In the genomic region with DNA sequence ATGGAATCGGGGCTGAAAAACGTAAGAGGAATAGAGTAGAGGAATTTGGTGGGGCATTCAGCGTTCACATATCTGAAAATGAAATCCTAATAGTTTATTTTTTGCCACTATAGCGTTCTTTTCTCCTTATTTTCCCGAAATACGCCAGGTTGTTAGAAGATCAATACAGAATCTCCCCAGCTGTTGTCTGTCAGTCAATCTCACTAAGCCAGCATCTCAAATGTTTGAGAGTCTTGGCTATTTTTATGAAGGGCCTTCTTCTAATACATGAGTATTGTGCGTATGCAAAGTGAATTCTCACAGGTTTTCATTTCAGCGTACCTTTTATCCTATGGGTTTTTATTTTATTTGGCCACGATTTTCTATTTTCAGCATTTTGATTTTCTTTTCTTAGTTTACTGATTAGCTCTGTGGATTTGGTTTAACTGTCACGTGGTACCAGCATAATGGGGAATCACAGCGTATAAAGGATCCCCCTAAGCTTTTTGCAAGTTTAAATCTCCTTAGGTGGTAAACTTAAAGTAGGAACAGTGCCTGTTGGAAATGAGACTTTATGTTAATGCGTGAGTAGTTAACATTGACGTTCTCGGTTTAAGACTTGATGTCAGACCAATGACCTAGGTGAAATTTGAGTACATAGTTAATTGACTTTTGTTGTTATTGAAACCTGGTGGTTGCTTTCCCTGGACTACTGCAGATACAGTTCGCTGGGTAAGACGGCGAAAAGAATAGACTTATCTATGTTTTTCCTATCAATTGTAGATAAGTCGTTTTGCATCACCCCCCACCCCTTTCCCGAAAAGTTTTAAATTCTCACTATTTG, we compare ENCODE assay signal across 7 cellular contexts. TPM values are rescaled to one million over a fixed set of nuclear protein-coding genes. Genes with fewer than 3 reads are reported as not detected.
DNase-seq lines count a peak whose midpoint lies in the region; ATAC-seq and TF ChIP-seq lines count a peak whose summit lies in the region.

No MANE protein-coding gene starts in this region.

- H3K27me3 ChIP-seq in SK-N-SH (ENCODE audit: insufficient read depth): no peaks in the 10 kb centered on the region

- H3K79me2 ChIP-seq in SK-N-SH (ENCODE audit: insufficient read depth): peaks cover 64% of the 10 kb centered on the region

- ATAC-seq in GM21529 (IDR thresholded peaks at IDR 0.05; ENCODE audit: unreplicated experiment) (no peak), HG03342 (IDR thresholded peaks at IDR 0.05; ENCODE audit: unreplicated experiment) (no peak), HG03025 (IDR thresholded peaks at IDR 0.05; ENCODE audit: low FRiP score, unreplicated experiment) (no peak)

- no peaks in the 10 kb centered on the region for H3F3A ChIP-seq in SK-N-SH (replicated peaks; ENCODE audit: insufficient read depth)

- no peak for DNase-seq in SK-N-SH
- DNase-seq in foreskin fibroblast: peak in 1 of 2 donors; percentile 31
- DNase-seq in retinal pigment epithelial cell (ENCODE audit: low read depth): peak; percentile 23

- H3K4me1 ChIP-seq in HEK293 (ENCODE audit: control insufficient read depth, insufficient read depth, low read length) (no peaks in the 10 kb centered on the region), SK-N-SH (ENCODE audit: control insufficient read depth in 1 of 2, insufficient read depth in 2 of 2, low read depth in 1 of 2, low read length in 1 of 2) (peaks cover 11% of the 10 kb centered on the region in 2 experiments)

- H3K4me3 ChIP-seq in HEK293 (ENCODE audit: low read depth, low read length): peak overlapping the region; percentile 90
- peak overlapping the region; percentile 89 to 100 for H3K4me3 ChIP-seq in SK-N-SH (ENCODE audit: low read depth in 2 of 2, low read length in 1 of 2)
- peak overlapping the region; percentile 96 to 100 for H3K4me3 ChIP-seq in foreskin fibroblast (ENCODE audit: low read depth in 1 of 2, low read length in 2 of 2)
- peak overlapping the region; percentile 99 for H3K4me3 ChIP-seq in retinal pigment epithelial cell (ENCODE audit: low read length)

- no peak for TF ChIP-seq EP300 in SK-N-SH (IDR thresholded peaks at IDR 0.05; ENCODE audit: borderline replicate concordance in 1 of 2, low read depth in 1 of 2, low read length in 1 of 2)

- H3K9me2 ChIP-seq in SK-N-SH: no peaks in the 10 kb centered on the region

- no peak for TF ChIP-seq RAD21 in SK-N-SH (IDR thresholded peaks at IDR 0.05; ENCODE audit: low read length)

- CTCF ChIA-PET in HEK293 (lab: Yijun Ruan, JAX): interaction anchor here (0.6 to 0.7 kb wide), 2 partner anchors 76 to 229 kb away, joined by 3 to 4 read pairs; partner anchors contain the start of gene DNAJC19
- CTCF ChIA-PET in SK-N-SH (lab: Yijun Ruan, JAX): no interaction called here

- H4K20me1 ChIP-seq in SK-N-SH (ENCODE audit: insufficient read depth): peaks cover 55% of the 10 kb centered on the region

- POLR2A ChIA-PET in HEK293 (lab: Yijun Ruan, JAX): interaction anchor here (0.5 to 1.0 kb wide), 2 partner anchors 39 to 72 kb away, joined by 3 read pairs; no protein-coding TSS in a partner anchor
- POLR2A ChIA-PET in SK-N-SH (lab: Yijun Ruan, JAX): no interaction called here

- H3K9ac ChIP-seq in SK-N-SH: peak overlapping the region; percentile 100

- WGBS in SK-N-SH (ENCODE audit: low lambda C conversion rate): 29% methylated on average over 19 of the region's 19 CpGs

- no peaks in the 10 kb centered on the region for H3K9me3 ChIP-seq in HEK293 (ENCODE audit: control insufficient read depth, insufficient read depth, low read depth, low read length)
- H3K9me3 ChIP-seq in SK-N-SH: no peaks in the 10 kb centered on the region

- H3K36me3 ChIP-seq in HEK293 (ENCODE audit: control insufficient read depth in 2 of 2, insufficient read depth in 1 of 2, low read length in 2 of 2) (peaks cover 4 to 22% of the 10 kb centered on the region in 2 experiments; a peak in 2 of 3 replicates), SK-N-SH (replicated peaks in 1 of 2; ENCODE audit: control insufficient read depth in 1 of 2, insufficient read depth in 2 of 2, low read length in 1 of 2) (peaks cover 10 to 30% of the 10 kb centered on the region in 2 experiments)

- H3K4me2 ChIP-seq in SK-N-SH: peak overlapping the region; percentile 83

- H2AFZ ChIP-seq in SK-N-SH (ENCODE audit: low read depth): no peak overlapping the region

- H3K27ac ChIP-seq in HEK293 (ENCODE audit: extremely low read depth, low read depth, low read length): peak overlapping the region; percentile 74; the same call in 1 of the 2 replicates
- peak overlapping the region in 1 of 2 experiments; percentile 95; a peak in 1 of 4 replicates for H3K27ac ChIP-seq in SK-N-SH (ENCODE audit: low read depth in 2 of 2, low read length in 1 of 2)

- no peak for TF ChIP-seq CTCF in HEK293 (tag by site-specific recombination; IDR thresholded peaks at IDR 0.05)
- no peak for TF ChIP-seq CTCF in SK-N-SH (IDR thresholded peaks at IDR 0.05)
- no peak for TF ChIP-seq CTCF in foreskin fibroblast (IDR thresholded peaks at IDR 0.05; ENCODE audit: low read depth, low read length)
- TF ChIP-seq CTCF in retinal pigment epithelial cell (conservative IDR thresholded peaks at IDR 0.05; ENCODE audit: low read depth, low read length): no peak

TF ChIP-seq in HEK293, 187 proteins besides CTCF, POLR2A, EP300 and RAD21 (continues in another document):
- no peak for TF ChIP-seq ZNF221 (tag by site-specific recombination; IDR thresholded peaks at IDR 0.05; ENCODE audit: borderline replicate concordance)
- no peak for TF ChIP-seq ZSCAN16 (tag by site-specific recombination; IDR thresholded peaks at IDR 0.05)
- TF ChIP-seq ZNF692 (tag by site-specific recombination; IDR thresholded peaks at IDR 0.05): peak; percentile 78
- no peak for TF ChIP-seq ZNF768 (tag by site-specific recombination; IDR thresholded peaks at IDR 0.05)
- TF ChIP-seq ZFHX2 (tag by site-specific recombination; conservative IDR thresholded peaks at IDR 0.05): no peak
- no peak for TF ChIP-seq ZBTB8A (tag by site-specific recombination; IDR thresholded peaks at IDR 0.05)
- TF ChIP-seq ZNF362 (tag by site-specific recombination; IDR thresholded peaks at IDR 0.05): no peak

TF ChIP-seq in SK-N-SH, 30 proteins besides CTCF, POLR2A, EP300 and RAD21:
- no peak for TF ChIP-seq GABPA (IDR thresholded peaks at IDR 0.05; ENCODE audit: low read depth)
- TF ChIP-seq, protein P1, sequence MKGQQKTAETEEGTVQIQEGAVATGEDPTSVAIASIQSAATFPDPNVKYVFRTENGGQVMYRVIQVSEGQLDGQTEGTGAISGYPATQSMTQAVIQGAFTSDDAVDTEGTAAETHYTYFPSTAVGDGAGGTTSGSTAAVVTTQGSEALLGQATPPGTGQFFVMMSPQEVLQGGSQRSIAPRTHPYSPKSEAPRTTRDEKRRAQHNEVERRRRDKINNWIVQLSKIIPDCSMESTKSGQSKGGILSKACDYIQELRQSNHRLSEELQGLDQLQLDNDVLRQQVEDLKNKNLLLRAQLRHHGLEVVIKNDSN (IDR thresholded peaks at IDR 0.05; ENCODE audit: borderline replicate concordance, low read depth): peak; percentile 25; the same call in 1 of the 2 replicates
TF ChIP-seq in SK-N-SH: peak in this region for 1.

RNA-seq across cellular contexts. Expression of gene FXR1, which starts 1.3 kb away (rescaled TPM):
- 114 and 132 TPM in 2 replicates for polyA plus RNA-seq in SK-N-SH (2012; rRNA removed)
- 151 and 169 TPM in 2 replicates for polyA plus RNA-seq in SK-N-SH (2012; cell fraction: cytosol; rRNA removed)
- 51.3 and 97.6 TPM in 2 replicates for polyA plus RNA-seq in SK-N-SH (2012; cell fraction: nucleus; rRNA removed)
